Comparison of ENCODE assay signal across 8 cellular contexts in genomic region chr9:131277673-131278420, GRCh38. TPM values are rescaled to one million over a fixed set of nuclear protein-coding genes. Genes with fewer than 3 reads are reported as not detected.
DNase-seq lines count a peak whose midpoint lies in the region; ATAC-seq and TF ChIP-seq lines count a peak whose summit lies in the region.

No MANE protein-coding gene starts in this region.

- no peak for TF ChIP-seq CTCF in RWPE2 (IDR thresholded peaks at IDR 0.05; ENCODE audit: poor library complexity, severe bottlenecking)

- H3K9me3 Mint-ChIP-seq in natural killer cell treated with Interleukin-12 subunit alpha and Interleukin-12 subunit beta and Interleukin-15 and Interleukin-18, amount 100 ng/mL, for 72 hours, result no peaks in the 10 kb centered on the region

- H3K27ac ChIP-seq in RWPE2 (ENCODE audit: poor library complexity, severe bottlenecking), result no peak overlapping the region

- no peaks in the 10 kb centered on the region for H3K9me3 ChIP-seq in RWPE2 (ENCODE audit: severe bottlenecking)

- H3K4me3 ChIP-seq in RWPE2 (ENCODE audit: severe bottlenecking), result peak overlapping the region; percentile 61

- ATAC-seq in RWPE2 (ENCODE audit: low read depth) (peak; percentile 74), GM21423 (IDR thresholded peaks at IDR 0.05; ENCODE audit: unreplicated experiment) (no peak)
- ATAC-seq in natural killer cell treated with Interleukin-12 subunit alpha and Interleukin-12 subunit beta and Interleukin-15 and Interleukin-18, amount 100 ng/mL, for 72 hours, result peak; percentile 48 to 71

- DNase-seq in LoVo (ENCODE audit: low spot score) (peak; percentile 74), RWPE2 (ENCODE audit: low spot score) (no peak), activated gamma-delta T cell (lab: John Stamatoyannopoulos, UW) (peak; percentile 34), fibroblast of the conjunctiva (ENCODE audit: low read depth) (peak; percentile 39), superior temporal gyrus (ENCODE audit: extremely low spot score) (peak; percentile 87)
- DNase-seq in natural killer cell treated with Interleukin-12 subunit alpha and Interleukin-12 subunit beta and Interleukin-15 and Interleukin-18, amount 100 ng/mL, for 72 hours (ENCODE audit: low spot score), result peak; percentile 73

- peaks cover 36% of the 10 kb centered on the region for H3K27me3 ChIP-seq in RWPE2 (ENCODE audit: insufficient read depth, poor library complexity, severe bottlenecking)

- TF ChIP-seq POLR2A in GM10847 (IDR thresholded peaks at IDR 0.05; ENCODE audit: extremely low read depth, insufficient read length), result peak; percentile 5

- H3K27me3 Mint-ChIP-seq in natural killer cell treated with Interleukin-12 subunit alpha and Interleukin-12 subunit beta and Interleukin-15 and Interleukin-18, amount 100 ng/mL, for 72 hours, result peaks cover 7 to 12% of the 10 kb centered on the region in 2 donors

- peak overlapping the region; percentile 70 to 90 for H3K27ac Mint-ChIP-seq in natural killer cell treated with Interleukin-12 subunit alpha and Interleukin-12 subunit beta and Interleukin-15 and Interleukin-18, amount 100 ng/mL, for 72 hours

- no peaks in the 10 kb centered on the region for H3K4me1 ChIP-seq in RWPE2 (ENCODE audit: insufficient read depth, poor library complexity, severe bottlenecking)

- peaks cover 29 to 35% of the 10 kb centered on the region in 2 donors for H3K4me1 Mint-ChIP-seq in natural killer cell treated with Interleukin-12 subunit alpha and Interleukin-12 subunit beta and Interleukin-15 and Interleukin-18, amount 100 ng/mL, for 72 hours (ENCODE audit: low read depth in 2 of 2)

- no peaks in the 10 kb centered on the region for H3K36me3 Mint-ChIP-seq in natural killer cell treated with Interleukin-12 subunit alpha and Interleukin-12 subunit beta and Interleukin-15 and Interleukin-18, amount 100 ng/mL, for 72 hours

- no peaks in the 10 kb centered on the region for H3K36me3 ChIP-seq in RWPE2 (ENCODE audit: low read depth)

- peak overlapping the region; percentile 87 for H3K4me3 Mint-ChIP-seq in natural killer cell treated with Interleukin-12 subunit alpha and Interleukin-12 subunit beta and Interleukin-15 and Interleukin-18, amount 100 ng/mL, for 72 hours

RNA-seq across cellular contexts. Expression of gene FAM78A, which starts 1.5 kb away (rescaled TPM):
- 10 to 100 TPM; 46.2 to 53.3 TPM for total RNA-seq in natural killer cell treated with Interleukin-12 subunit alpha and Interleukin-12 subunit beta and Interleukin-15 and Interleukin-18, amount 100 ng/mL, for 72 hours

RNA-seq across cellular contexts. Expression of gene PLPP7, which starts 11.7 kb away (rescaled TPM):
- under 1 TPM in 1 of 2 donors, not detected in 1; 0.74 TPM for total RNA-seq in natural killer cell treated with Interleukin-12 subunit alpha and Interleukin-12 subunit beta and Interleukin-15 and Interleukin-18, amount 100 ng/mL, for 72 hours
